ENCODE assay signal across 20 cellular contexts in the genomic region with DNA sequence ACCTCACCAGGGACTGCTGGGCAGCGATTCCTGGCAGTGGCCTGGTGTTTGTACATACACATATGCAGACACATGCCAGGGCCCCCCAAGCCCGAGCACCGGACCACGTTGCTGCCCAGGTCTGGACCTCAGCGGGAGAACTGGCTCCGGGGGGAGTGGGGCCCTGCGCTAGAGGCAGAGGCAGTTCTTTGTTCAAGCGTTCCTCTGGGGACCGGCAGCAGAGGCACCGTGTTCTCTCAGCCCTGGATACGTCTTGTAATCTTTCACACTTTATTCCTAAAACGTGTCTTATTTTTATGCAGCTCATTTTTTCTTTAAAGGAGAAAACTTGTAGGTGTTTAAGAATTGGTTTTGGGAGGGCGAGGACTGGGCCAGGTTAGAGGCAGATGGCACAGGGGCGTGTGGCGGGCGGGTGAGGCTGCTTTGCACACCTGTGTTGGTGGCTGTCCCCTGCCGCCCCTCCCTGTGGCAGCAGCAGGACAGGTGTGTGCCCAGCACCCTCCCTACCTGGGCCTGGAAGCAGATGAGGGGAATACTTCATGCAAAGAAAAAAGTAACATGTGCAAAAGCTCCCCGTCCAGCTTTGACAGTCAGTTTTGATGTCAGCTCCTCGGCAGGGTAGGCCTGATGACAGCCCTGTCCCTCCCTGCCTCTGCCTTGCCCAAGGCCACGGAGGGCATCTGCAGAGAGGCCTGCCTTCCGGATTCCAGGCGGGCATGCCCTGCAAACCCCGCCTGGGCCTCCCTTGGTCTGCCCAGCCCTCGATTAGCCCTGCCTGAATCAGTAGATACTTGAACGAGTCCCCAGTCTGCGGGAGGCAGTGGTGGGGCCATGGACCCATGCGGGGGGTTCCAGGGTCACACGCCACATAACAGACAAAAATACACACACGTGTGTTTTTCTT. TPM values are rescaled to one million over a fixed set of nuclear protein-coding genes. Genes with fewer than 3 reads are reported as not detected.
DNase-seq lines count a peak whose midpoint lies in the region; ATAC-seq and TF ChIP-seq lines count a peak whose summit lies in the region.
"Had no signal": no experiment of that assay in that cellular context is flagged by ENCODE, and none has a peak within 500 bp of the region (broad histone marks: within the 10 kb centered on the region; RNA-seq: fewer than 3 reads in every experiment).

No MANE protein-coding gene starts in this region.

- H3K27me3 Mint-ChIP-seq in Caco-2 (ENCODE audit: insufficient read depth, unreplicated experiment) = no peaks in the 10 kb centered on the region
- no peaks in the 10 kb centered on the region for H3K27me3 Mint-ChIP-seq in T-helper 17 cell
- H3K27me3 Mint-ChIP-seq in naive B cell = no peaks in the 10 kb centered on the region
- H3K27me3 Mint-ChIP-seq: activated naive CD8-positive, alpha-beta T cell treated with anti-CD3 and anti-CD28 coated beads, Interleukin-2, amount 10 ng/mL, durations not matched to agents 7 days and 5 days had no signal

- POLR2A ChIA-PET in Caco-2 (lab: Charles Lee) = no interaction called here
- POLR2A ChIA-PET in GM10248 (lab: Yijun Ruan, JAX) = no interaction called here

- H3K27ac Mint-ChIP-seq in Caco-2 (ENCODE audit: unreplicated experiment) (no peak overlapping the region), T-helper 17 cell (peak overlapping the region; percentile 72), naive B cell (peak overlapping the region in 5 of 6 donors; percentile 60 to 94 (median 79))
- H3K27ac Mint-ChIP-seq: activated naive CD8-positive, alpha-beta T cell treated with anti-CD3 and anti-CD28 coated beads, Interleukin-2, amount 10 ng/mL, durations not matched to agents 7 days and 5 days; activated T-helper 1 cell treated with anti-CD3 and anti-CD28 coated beads, Interleukin-12 subunit alpha, Interleukin-12 subunit beta, Interleukin-2, Interleukin-4 antibody, amounts not matched to agents 30 ng/mL and 10 ng/mL and 1 ng/mL, durations not matched to agents 14 hours and 24 hours and 36 hours; T-helper 1 cell treated with Interleukin-12 subunit alpha and Interleukin-12 subunit beta and Interleukin-4 antibody, amounts not matched to agents 30 μg/mL and 1 μg/mL, for 36 hours had no signal

- H3K4me1 Mint-ChIP-seq in Caco-2 (ENCODE audit: low read depth, unreplicated experiment) (no peaks in the 10 kb centered on the region), T-helper 17 cell (no peaks in the 10 kb centered on the region), naive B cell (peaks cover 16 to 33% (median 33%) of the 10 kb centered on the region in 3 donors)

- H3K9me3 ChIP-seq in Caco-2 = no peaks in the 10 kb centered on the region
- H3K9me3 ChIP-seq in T-helper 17 cell (ENCODE audit: control insufficient read depth, low read length, poor library complexity, severe bottlenecking) = no peaks in the 10 kb centered on the region

- no peaks in the 10 kb centered on the region; the same call in 1 of the 2 replicates for H3K36me3 ChIP-seq in Caco-2 (ENCODE audit: control insufficient read depth, insufficient read depth, low read length)

- DNase-seq in Caco-2 = no peak
- no peak for DNase-seq in T-helper 17 cell
- DNase-seq in Right ventricle myocardium superior = peak; percentile 73
- no peak for DNase-seq in naive B cell
- DNase-seq in GM10248 (ENCODE audit: extremely low spot score) = no peak
- no peak for DNase-seq in NCI-H1694 (lab: John Stamatoyannopoulos, UW)
- no peak for DNase-seq in 8988T
- no peak for DNase-seq in C1 segment of cervical spinal cord (lab: John Stamatoyannopoulos, UW)
- DNase-seq: activated CD4-positive, CD25-positive, alpha-beta regulatory T cell; activated naive CD8-positive, alpha-beta T cell treated with anti-CD3 and anti-CD28 coated beads, Interleukin-2, amount 10 ng/mL, durations not matched to agents 7 days and 5 days; AML-193; effector memory CD4-positive, alpha-beta T cell; GOT3; hypothalamus; kidney glomerular epithelial cell; NCI-H446; SHP77; stimulated activated CD4-positive, alpha-beta T cell treated with anti-CD3 and anti-CD28 coated beads, Interleukin-2, amount 100 ng/mL, for 48 hours had no signal

- CTCF ChIA-PET in Caco-2 (lab: Charles Lee) = interaction anchor here (1.1 kb wide), 1 partner anchor 86 kb away, joined by 3 read pairs; no protein-coding TSS in a partner anchor
- CTCF ChIA-PET in GM10248 (lab: Yijun Ruan, JAX) = no interaction called here

- H3K4me3 Mint-ChIP-seq in Caco-2 (ENCODE audit: unreplicated experiment) = no peak overlapping the region
- H3K4me3 Mint-ChIP-seq in T-helper 17 cell = no peak overlapping the region
- peak overlapping the region in 3 of 8 donors; percentile 30 to 65 (median 30) for H3K4me3 Mint-ChIP-seq in naive B cell
- H3K4me3 Mint-ChIP-seq: activated naive CD8-positive, alpha-beta T cell treated with anti-CD3 and anti-CD28 coated beads, Interleukin-2, amount 10 ng/mL, durations not matched to agents 7 days and 5 days; activated T-helper 1 cell treated with anti-CD3 and anti-CD28 coated beads, Interleukin-12 subunit alpha, Interleukin-12 subunit beta, Interleukin-2, Interleukin-4 antibody, amounts not matched to agents 30 ng/mL and 10 ng/mL and 1 ng/mL, durations not matched to agents 14 hours and 24 hours and 36 hours; T-helper 1 cell treated with Interleukin-12 subunit alpha and Interleukin-12 subunit beta and Interleukin-4 antibody, amounts not matched to agents 30 μg/mL and 1 μg/mL, for 36 hours had no signal

- TF ChIP-seq CTCF in Caco-2 (IDR thresholded peaks at IDR 0.05; ENCODE audit: insufficient read depth in 1 of 2, low read depth in 1 of 2, low read length in 1 of 2, severe bottlenecking in 1 of 2, unreplicated experiment in 1 of 2) (no peak), GM10248 (IDR thresholded peaks at IDR 0.05; ENCODE audit: control extremely low read depth, extremely low read depth, low read depth, missing control alignments) (no peak)

- intact Hi-C loops in Caco-2 (cut with micrococcal nuclease; ENCODE audit: unreplicated experiment) (no loop called here), Right ventricle myocardium superior (cut with DNase I) (no loop called here)

- peaks cover 12% of the 10 kb centered on the region for H3K36me3 Mint-ChIP-seq in Caco-2 (ENCODE audit: insufficient read depth, unreplicated experiment)
- no peaks in the 10 kb centered on the region for H3K36me3 Mint-ChIP-seq in T-helper 17 cell (ENCODE audit: low read depth)
- H3K36me3 Mint-ChIP-seq in naive B cell = no peaks in the 10 kb centered on the region
- H3K36me3 Mint-ChIP-seq: activated naive CD8-positive, alpha-beta T cell treated with anti-CD3 and anti-CD28 coated beads, Interleukin-2, amount 10 ng/mL, durations not matched to agents 7 days and 5 days had no signal

- H3K4me1 ChIP-seq in Caco-2 = no peaks in the 10 kb centered on the region

- ATAC-seq in T-helper 17 cell (no peak), Right ventricle myocardium superior (ENCODE audit: poor library complexity) (peak; percentile 81), naive B cell (ENCODE audit: low read depth in 2 of 2) (no peak)

- H3K9me3 Mint-ChIP-seq in Caco-2 (ENCODE audit: unreplicated experiment) = no peaks in the 10 kb centered on the region
- peaks cover 0 to 2% (median 0%) of the 10 kb centered on the region in 7 donors for H3K9me3 Mint-ChIP-seq in naive B cell
- H3K9me3 Mint-ChIP-seq: activated naive CD8-positive, alpha-beta T cell treated with anti-CD3 and anti-CD28 coated beads, Interleukin-2, amount 10 ng/mL, durations not matched to agents 7 days and 5 days; activated T-helper 1 cell treated with anti-CD3 and anti-CD28 coated beads, Interleukin-12 subunit alpha, Interleukin-12 subunit beta, Interleukin-2, Interleukin-4 antibody, amounts not matched to agents 30 ng/mL and 10 ng/mL and 1 ng/mL, durations not matched to agents 14 hours and 24 hours and 36 hours; T-helper 1 cell treated with Interleukin-12 subunit alpha and Interleukin-12 subunit beta and Interleukin-4 antibody, amounts not matched to agents 30 μg/mL and 1 μg/mL, for 36 hours had no signal

- H3K4me3 ChIP-seq in Caco-2 (ENCODE audit: low read depth, low read length) = no peak overlapping the region

- TSS peak; percentile 69 for BruUV-seq in Caco-2 (replicated peaks; lab: Mats Ljungman, UMichigan)

- H3K27me3 ChIP-seq in Caco-2 (replicated peaks; ENCODE audit: control insufficient read depth, insufficient read depth, low read length) = no peaks in the 10 kb centered on the region

RNA-seq across cellular contexts. Expression of gene PUS1, which starts 7.0 kb away (rescaled TPM):
- total RNA-seq in Caco-2 (2022) = 65.6 and 71.9 TPM in 2 replicates
- 10 to 100 TPM; 23.6 TPM for total RNA-seq in T-helper 17 cell
- 5.8 TPM for total RNA-seq in Right ventricle myocardium superior
- polyA plus RNA-seq in naive B cell (ENCODE audit: low read depth in 6 of 6) = 10 to 100 TPM in 5 of 6 donors, 1 to 10 TPM in 1; 9.7 to 43.2 (median 22.5) TPM

RNA-seq across cellular contexts. Expression of gene EP400, which starts 27.6 kb away (rescaled TPM):
- 60.5 and 63.0 TPM in 2 replicates for total RNA-seq in Caco-2 (2022)
- total RNA-seq in T-helper 17 cell = 10 to 100 TPM; 67.4 to 79.0 TPM
- 12.3 TPM for total RNA-seq in Right ventricle myocardium superior
- 10 to 100 TPM in 1 of 6 donors, 1 to 10 TPM in 5; 5.8 to 11.7 (median 6.4) TPM for polyA plus RNA-seq in naive B cell (ENCODE audit: low read depth in 6 of 6)

RNA-seq across cellular contexts. Expression of gene ULK1, which starts 27.7 kb away (rescaled TPM):
- 61.1 and 63.8 TPM in 2 replicates for total RNA-seq in Caco-2 (2022)
- 10 to 100 TPM; 91.9 to 97.2 TPM for total RNA-seq in T-helper 17 cell
- total RNA-seq in Right ventricle myocardium superior = 49.8 TPM
- 1 to 10 TPM in 1 of 6 donors, under 1 TPM in 5; 0.22 to 2.1 (median 0.73) TPM for polyA plus RNA-seq in naive B cell (ENCODE audit: low read depth in 6 of 6)
